Comparison of ENCODE assay signal across 8 cellular contexts in the genomic region with DNA sequence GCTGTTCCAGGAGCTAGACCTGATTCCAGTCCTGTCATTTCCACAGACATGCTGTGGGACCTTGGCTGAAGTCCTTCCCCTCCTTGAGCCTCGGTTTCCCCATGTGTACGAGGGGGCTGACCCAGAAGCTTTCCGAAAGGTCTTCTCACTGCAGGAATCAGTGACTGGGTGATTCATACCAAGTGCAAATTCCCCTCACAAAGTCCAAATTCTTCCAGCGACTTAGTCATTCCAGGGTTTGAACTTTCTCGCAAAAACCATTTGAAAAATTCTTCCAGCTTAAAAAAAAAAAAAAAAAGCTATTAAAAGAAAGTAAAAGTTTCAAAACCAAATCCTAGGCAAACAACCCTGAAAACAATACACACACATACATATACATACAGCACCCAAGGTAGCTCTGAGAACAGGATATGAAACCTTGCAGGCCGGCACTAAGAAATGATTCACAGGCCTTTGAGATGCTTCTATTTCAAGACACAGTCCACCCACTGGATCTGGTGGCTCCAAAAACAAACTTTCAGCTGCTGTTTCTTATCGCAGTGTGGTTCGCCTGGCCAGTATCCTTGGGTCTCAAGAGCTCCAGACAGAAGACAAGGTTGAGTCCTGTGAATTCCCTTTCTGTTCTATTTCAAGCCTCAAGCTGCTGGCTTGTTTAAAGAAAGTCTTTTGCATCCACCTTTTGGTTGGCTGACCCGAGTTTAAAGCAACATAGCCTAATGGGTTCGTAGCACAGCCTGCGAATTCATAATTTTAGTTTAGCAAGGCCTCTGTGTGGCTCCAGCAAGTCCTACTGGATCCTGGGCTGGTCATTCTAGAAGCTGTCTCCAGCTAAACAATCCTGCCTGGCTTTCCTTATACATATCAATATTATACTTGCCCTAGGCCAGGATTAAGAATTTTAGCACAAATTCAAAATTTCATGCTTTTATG. TPM values are rescaled to one million over a fixed set of nuclear protein-coding genes. Genes with fewer than 3 reads are reported as not detected.
DNase-seq lines count a peak whose midpoint lies in the region; ATAC-seq and TF ChIP-seq lines count a peak whose summit lies in the region.

No MANE protein-coding gene starts in this region.

- H3K9me3 Mint-ChIP-seq in activated T-cell treated with anti-CD3 and anti-CD28 coated beads, Interleukin-2, amount 50 U/mL, for 72 hours = no peaks in the 10 kb centered on the region
- H3K9me3 Mint-ChIP-seq in stimulated activated effector memory CD8-positive, alpha-beta T cell treated with anti-CD3 and anti-CD28 coated beads, Interleukin-12 subunit alpha, Interleukin-12 subunit beta, amount 100 ng/mL, for 72 hours = no peaks in the 10 kb centered on the region

- no peak for TF ChIP-seq CTCF in cardiac muscle cell (IDR thresholded peaks at IDR 0.05; ENCODE audit: low read depth, low read length)

- H3K4me1 ChIP-seq in cardiac muscle cell (ENCODE audit: low read depth) = peaks cover 49% of the 10 kb centered on the region

- DNase-seq in CD1c-positive myeloid dendritic cell (ENCODE audit: extremely low spot score) (peak; percentile 90), cardiac muscle cell (ENCODE audit: low read depth in 1 of 2, low spot score in 1 of 2) (peak; percentile 86 to 93), DMS53 treated with DMSO at 0.1 percent for 48 hours (lab: John Stamatoyannopoulos, UW; ENCODE audit: unreplicated experiment) (no peak), NCI-H524 treated with DMSO at 0.1 percent for 48 hours (lab: John Stamatoyannopoulos, UW) (no peak)
- peak; percentile 59 to 67 for DNase-seq in activated T-cell treated with anti-CD3 and anti-CD28 coated beads, Interleukin-2, amount 50 U/mL, for 72 hours
- no peak for DNase-seq in stimulated activated effector memory CD8-positive, alpha-beta T cell treated with anti-CD3 and anti-CD28 coated beads, Interleukin-12 subunit alpha, Interleukin-12 subunit beta, amount 100 ng/mL, for 72 hours (ENCODE audit: low spot score in 2 of 2)

- no peaks in the 10 kb centered on the region for H3K36me3 Mint-ChIP-seq in activated T-cell treated with anti-CD3 and anti-CD28 coated beads, Interleukin-2, amount 50 U/mL, for 72 hours (ENCODE audit: insufficient read depth in 2 of 2)
- H3K36me3 Mint-ChIP-seq in stimulated activated effector memory CD8-positive, alpha-beta T cell treated with anti-CD3 and anti-CD28 coated beads, Interleukin-12 subunit alpha, Interleukin-12 subunit beta, amount 100 ng/mL, for 72 hours = no peaks in the 10 kb centered on the region

- H3K4me3 Mint-ChIP-seq in activated T-cell treated with anti-CD3 and anti-CD28 coated beads, Interleukin-2, amount 50 U/mL, for 72 hours = peak overlapping the region; percentile 78
- H3K4me3 Mint-ChIP-seq in stimulated activated effector memory CD8-positive, alpha-beta T cell treated with anti-CD3 and anti-CD28 coated beads, Interleukin-12 subunit alpha, Interleukin-12 subunit beta, amount 100 ng/mL, for 72 hours = peak overlapping the region; percentile 40

- ATAC-seq in GM19328 (IDR thresholded peaks at IDR 0.05; ENCODE audit: unreplicated experiment) (peak; percentile 64), HG03460 (IDR thresholded peaks at IDR 0.05; ENCODE audit: unreplicated experiment) (peak; percentile 79)
- ATAC-seq in activated T-cell treated with anti-CD3 and anti-CD28 coated beads, Interleukin-2, amount 50 U/mL, for 72 hours (replicated peaks in 1 of 2) = peak; percentile 98 to 99
- peak; percentile 99 for ATAC-seq in stimulated activated effector memory CD8-positive, alpha-beta T cell treated with anti-CD3 and anti-CD28 coated beads, Interleukin-12 subunit alpha, Interleukin-12 subunit beta, amount 100 ng/mL, for 72 hours

- H3K36me3 ChIP-seq in cardiac muscle cell = no peaks in the 10 kb centered on the region

- no peaks in the 10 kb centered on the region for H3K27me3 Mint-ChIP-seq in activated T-cell treated with anti-CD3 and anti-CD28 coated beads, Interleukin-2, amount 50 U/mL, for 72 hours (ENCODE audit: low read depth)

- peak overlapping the region; percentile 98 for H3K27ac ChIP-seq in cardiac muscle cell

- no peaks in the 10 kb centered on the region for H3K9me3 ChIP-seq in cardiac muscle cell (ENCODE audit: low read depth)

- no peaks in the 10 kb centered on the region for H3K27me3 ChIP-seq in cardiac muscle cell

- peaks cover 61% of the 10 kb centered on the region for H3K4me1 Mint-ChIP-seq in activated T-cell treated with anti-CD3 and anti-CD28 coated beads, Interleukin-2, amount 50 U/mL, for 72 hours (ENCODE audit: low read depth)
- H3K4me1 Mint-ChIP-seq in stimulated activated effector memory CD8-positive, alpha-beta T cell treated with anti-CD3 and anti-CD28 coated beads, Interleukin-12 subunit alpha, Interleukin-12 subunit beta, amount 100 ng/mL, for 72 hours = peaks cover 28% of the 10 kb centered on the region

- H3K4me3 ChIP-seq in cardiac muscle cell = peak overlapping the region; percentile 17

- peak overlapping the region; percentile 90 for H3K27ac Mint-ChIP-seq in activated T-cell treated with anti-CD3 and anti-CD28 coated beads, Interleukin-2, amount 50 U/mL, for 72 hours
- peak overlapping the region; percentile 81 for H3K27ac Mint-ChIP-seq in stimulated activated effector memory CD8-positive, alpha-beta T cell treated with anti-CD3 and anti-CD28 coated beads, Interleukin-12 subunit alpha, Interleukin-12 subunit beta, amount 100 ng/mL, for 72 hours

RNA-seq across cellular contexts. Expression of a gene that starts 18.0 kb away (rescaled TPM):
- 10 to 100 TPM; 32.3 to 37.2 TPM for total RNA-seq in activated T-cell treated with anti-CD3 and anti-CD28 coated beads, Interleukin-2, amount 50 U/mL, for 72 hours
- 698 and 784 TPM in 2 replicates for total RNA-seq in cardiac muscle cell
- polyA plus RNA-seq in cardiac muscle cell = 703 and 1,027 TPM in 2 replicates

RNA-seq across cellular contexts. Expression of a gene that starts 46.3 kb away (rescaled TPM):
- 10 to 100 TPM; 19.9 to 24.7 TPM for total RNA-seq in activated T-cell treated with anti-CD3 and anti-CD28 coated beads, Interleukin-2, amount 50 U/mL, for 72 hours
- total RNA-seq in cardiac muscle cell = 2.1 and 2.5 TPM in 2 replicates
- polyA plus RNA-seq in cardiac muscle cell = 2.2 and 2.7 TPM in 2 replicates

Comparison
In these comparisons a context has a peak if more than half of its experiments do, and no peak if none do; other contexts are left out.
1. DNase-seq: peak in CD1c-positive myeloid dendritic cell (single experiment), activated T-cell treated with anti-CD3 and anti-CD28 coated beads, Interleukin-2, amount 50 U/mL, for 72 hours (2 of 2) and cardiac muscle cell (2 of 2); none in stimulated activated effector memory CD8-positive, alpha-beta T cell treated with anti-CD3 and anti-CD28 coated beads, Interleukin-12 subunit alpha, Interleukin-12 subunit beta, amount 100 ng/mL, for 72 hours (0 of 2), DMS53 treated with DMSO at 0.1 percent for 48 hours (single experiment) and NCI-H524 treated with DMSO at 0.1 percent for 48 hours (single experiment).
2. RNA of a gene that starts 18.0 kb away (total RNA-seq): 698 to 784 TPM in cardiac muscle cell; 32.3 to 37.2 TPM in activated T-cell treated with anti-CD3 and anti-CD28 coated beads, Interleukin-2, amount 50 U/mL, for 72 hours; every median in the first group is over 10 times any median in the second.
3. Peak in every context shown above with its lines, with median percentiles within 50 percentile points of each other: ATAC-seq.